Comparison of ENCODE assay signal across 8 cellular contexts in genomic region chr22:46071451-46072029, GRCh38.
DNase-seq lines count a peak whose midpoint lies in the region; ATAC-seq and TF ChIP-seq lines count a peak whose summit lies in the region.

No MANE protein-coding gene starts in this region.

- H3K36me3 Mint-ChIP-seq in T-cell = no peaks in the 10 kb centered on the region

- H3K27me3 Mint-ChIP-seq in T-cell = no peaks in the 10 kb centered on the region

- intact Hi-C loops in body of pancreas (cut with DNase I) = no loop called here

- H3K4me1 ChIP-seq in body of pancreas = peaks cover 49% of the 10 kb centered on the region
- peaks cover 14% of the 10 kb centered on the region; the same call in 1 of the 2 replicates for H3K4me1 ChIP-seq in iPS DF 6.9 (ENCODE audit: control insufficient read depth, insufficient read depth, low read length)

- no peaks in the 10 kb centered on the region for H3K9me3 ChIP-seq in body of pancreas
- H3K9me3 ChIP-seq in iPS DF 6.9 (ENCODE audit: control insufficient read depth, insufficient read depth, low read length) = no peaks in the 10 kb centered on the region

- H3K27me3 ChIP-seq in body of pancreas = no peaks in the 10 kb centered on the region
- H3K27me3 ChIP-seq in iPS DF 6.9 (ENCODE audit: control insufficient read depth, insufficient read depth, low read length) = peaks cover 4% of the 10 kb centered on the region

- H3K27ac Mint-ChIP-seq in T-cell = peak overlapping the region in 1 of 2 donors; percentile 76

- POLR2A ChIA-PET in T-cell (lab: Charles Lee) = no interaction called here

- CTCF ChIA-PET in T-cell (lab: Charles Lee) = interaction anchor here (0.5 to 1.2 kb wide), 3 partner anchors 35 to 789 kb away, joined by 3 to 6 read pairs (median 4); no protein-coding TSS in a partner anchor

- ATAC-seq in GM18502 (IDR thresholded peaks at IDR 0.05; ENCODE audit: poor library complexity, unreplicated experiment) (peak; percentile 29), T-cell (replicated peaks in 1 of 4) (peak; percentile 29 to 41 (median 40)), body of pancreas (peak; percentile 59), HG02973 (IDR thresholded peaks at IDR 0.05; ENCODE audit: unreplicated experiment) (no peak), GM21528 (IDR thresholded peaks at IDR 0.05; ENCODE audit: low FRiP score, unreplicated experiment) (no peak)

- no peaks in the 10 kb centered on the region for H3K36me3 ChIP-seq in body of pancreas (replicated peaks in 1 of 2; ENCODE audit: insufficient read depth in 1 of 2, low read depth in 2 of 2)
- no peaks in the 10 kb centered on the region; the same call in 1 of the 2 replicates for H3K36me3 ChIP-seq in iPS DF 6.9 (ENCODE audit: control insufficient read depth, insufficient read depth, low read length)

- peak overlapping the region; percentile 74 to 88 (median 74) for H3K4me3 Mint-ChIP-seq in T-cell

- H3K4me1 Mint-ChIP-seq in T-cell = peaks cover 52 to 63% (median 54%) of the 10 kb centered on the region in 3 donors

- H3K27ac ChIP-seq in body of pancreas = peak overlapping the region; percentile 98 to 100 (median 99)
- no peak overlapping the region for H3K27ac ChIP-seq in iPS DF 6.9 (ENCODE audit: low read length)

- peak overlapping the region; percentile 95 for H3K4me3 ChIP-seq in LNCaP clone FGC (ENCODE audit: low read depth, low read length)
- peak overlapping the region in 1 of 2 donors; percentile 24 for H3K4me3 ChIP-seq in body of pancreas
- H3K4me3 ChIP-seq in iPS DF 6.9 (ENCODE audit: low read length) = peak overlapping the region; percentile 98; the same call in 1 of the 2 replicates

- WGBS in body of pancreas, 2 donors = 0% methylated on average over 14 to 68 of the region's 98 CpGs
- WGBS in iPS DF 6.9 (ENCODE audit: insufficient coverage, insufficient read length) = no CpG with 5 or more reads among the region's 98 CpGs

- no peaks in the 10 kb centered on the region for H3K9me3 Mint-ChIP-seq in T-cell

- peak; percentile 73 for DNase-seq in LNCaP clone FGC (ENCODE audit: low read depth)
- DNase-seq in T-cell = peak in 28 of 34 experiments; percentile 21 to 64 (median 47)
- peak; percentile 93 to 95 (median 94) for DNase-seq in body of pancreas
- DNase-seq in iPS DF 6.9 (ENCODE audit: low read depth, low spot score) = no peak
- DNase-seq in retina = peak; percentile 52

- TF ChIP-seq POLR2A in body of pancreas (IDR thresholded peaks at IDR 0.05) = peak; percentile 59 to 69 (median 65)

- TF ChIP-seq CTCF in LNCaP clone FGC (IDR thresholded peaks at IDR 0.05; ENCODE audit: control insufficient read depth, extremely low read depth, insufficient read depth) = no peak
- no peak for TF ChIP-seq CTCF in body of pancreas (IDR thresholded peaks at IDR 0.05)

Comparison
In these comparisons a context has a peak if more than half of its experiments do, and no peak if none do; other contexts are left out.
1. ATAC-seq: peak in GM18502 (single experiment), T-cell (4 of 4) and body of pancreas (single experiment); none in HG02973 (single experiment) and GM21528 (single experiment).